ENCODE assay signal across 17 cellular contexts in genomic region chr2:238895361-238895882, GRCh38. TPM values are rescaled to one million over a fixed set of nuclear protein-coding genes. Genes with fewer than 3 reads are reported as not detected.
DNase-seq lines count a peak whose midpoint lies in the region; ATAC-seq and TF ChIP-seq lines count a peak whose summit lies in the region.
"Had no signal": no experiment of that assay in that cellular context is flagged by ENCODE, and none has a peak within 500 bp of the region (broad histone marks: within the 10 kb centered on the region; RNA-seq: fewer than 3 reads in every experiment).

No MANE protein-coding gene starts in this region.

- 59% methylated on average over 8 of the region's 20 CpGs; no CpG with 5 or more reads in 1 of the 2 donors for WGBS in gastroesophageal sphincter (ENCODE audit: low coverage in 1 of 2), 2 donors
- 74% methylated on average over 19 of the region's 20 CpGs for whole genome bisulfite sequencing in prostate gland

- TF ChIP-seq CTCF in AG10803 (conservative IDR thresholded peaks at IDR 0.05; ENCODE audit: low read length) (no peak), Peyer's patch (IDR thresholded peaks at IDR 0.05) (no peak), gastroesophageal sphincter (IDR thresholded peaks at IDR 0.05) (no peak), prostate gland (IDR thresholded peaks at IDR 0.05) (no peak), endothelial cell (IDR thresholded peaks at IDR 0.05; ENCODE audit: unreplicated experiment) (no peak)

- no peaks in the 10 kb centered on the region for H3K4me1 ChIP-seq in Peyer's patch
- H3K4me1 ChIP-seq in gastroesophageal sphincter, result peaks cover 0 to 67% (median 28%) of the 10 kb centered on the region in 3 donors
- peaks cover 7% of the 10 kb centered on the region for H3K4me1 ChIP-seq in prostate gland (replicated peaks)
- H3K4me1 ChIP-seq: HAP-1 had no signal

- H3K9me3 ChIP-seq in Peyer's patch, result no peaks in the 10 kb centered on the region
- no peaks in the 10 kb centered on the region for H3K9me3 ChIP-seq in gastroesophageal sphincter
- H3K9me3 ChIP-seq in prostate gland, result no peaks in the 10 kb centered on the region
- H3K9me3 ChIP-seq: HAP-1 had no signal

- no peaks in the 10 kb centered on the region for H3K36me3 ChIP-seq in Peyer's patch
- H3K36me3 ChIP-seq in gastroesophageal sphincter, result no peaks in the 10 kb centered on the region
- H3K36me3 ChIP-seq in prostate gland, result no peaks in the 10 kb centered on the region
- H3K36me3 ChIP-seq: HAP-1 had no signal

- TF ChIP-seq EP300 in gastroesophageal sphincter (IDR thresholded peaks at IDR 0.05), result no peak

- H3K27ac Mint-ChIP-seq in endothelial cell (ENCODE audit: unreplicated experiment), result no peak overlapping the region

- H3K27me3 ChIP-seq in Peyer's patch, result no peaks in the 10 kb centered on the region
- peaks cover 2% of the 10 kb centered on the region for H3K27me3 ChIP-seq in gastroesophageal sphincter
- no peaks in the 10 kb centered on the region for H3K27me3 ChIP-seq in prostate gland (replicated peaks; ENCODE audit: insufficient read depth)

- H3K27ac ChIP-seq in Peyer's patch, result peak overlapping the region in 3 of 4 donors; percentile 26 to 57 (median 49)
- peak overlapping the region in 3 of 4 donors; percentile 27 to 53 (median 44) for H3K27ac ChIP-seq in gastroesophageal sphincter
- H3K27ac ChIP-seq in prostate gland, result peak overlapping the region; percentile 44 to 56

- intact Hi-C loops in prostate gland (cut with DNase I), result loop anchor here (2.0 kb wide), 1 partner anchor 47 kb away; the partner anchor contains the start of gene TWIST2

- TF ChIP-seq POLR2A in Peyer's patch (IDR thresholded peaks at IDR 0.05) (no peak), gastroesophageal sphincter (IDR thresholded peaks at IDR 0.05) (no peak), prostate gland (IDR thresholded peaks at IDR 0.05) (no peak)

- no peak for DNase-seq in AG10803 (ENCODE audit: low read depth)
- no peak for DNase-seq in Peyer's patch
- no peak for DNase-seq in prostate gland (ENCODE audit: low spot score)
- no peak for DNase-seq in endothelial cell (ENCODE audit: low spot score)
- no peak for DNase-seq in NOMO-1 treated with DMSO at 0.1 percent for 48 hours (lab: John Stamatoyannopoulos, UW; ENCODE audit: unreplicated experiment)
- DNase-seq: activated CD4-positive, alpha-beta T cell treated with anti-CD3 and anti-CD28 coated beads for 1 hour; activated naive CD4-positive, alpha-beta T cell; COR-L47; GDM1; KG1; NCI-H1105; SHP77 treated with DMSO at 0.1 percent for 48 hours had no signal

- H3K27me3 Mint-ChIP-seq in endothelial cell (ENCODE audit: unreplicated experiment), result peaks cover 4% of the 10 kb centered on the region

- no peaks in the 10 kb centered on the region for H3K9me3 Mint-ChIP-seq in endothelial cell (ENCODE audit: unreplicated experiment)

- H3K4me3 ChIP-seq in AG10803 (ENCODE audit: low read length) (peak overlapping the region; percentile 22), Peyer's patch (no peak overlapping the region), gastroesophageal sphincter (no peak overlapping the region), prostate gland (no peak overlapping the region)
- H3K4me3 ChIP-seq: HAP-1, lung had no signal

- no peak overlapping the region for H3K4me3 Mint-ChIP-seq in endothelial cell (ENCODE audit: unreplicated experiment)

- no peaks in the 10 kb centered on the region for H3K4me1 Mint-ChIP-seq in endothelial cell (ENCODE audit: unreplicated experiment)

- ATAC-seq in gastroesophageal sphincter (peak; percentile 32), GM21786 (IDR thresholded peaks at IDR 0.05; ENCODE audit: unreplicated experiment) (no peak), HG02571 (IDR thresholded peaks at IDR 0.05; ENCODE audit: unreplicated experiment) (no peak)

- H3K36me3 Mint-ChIP-seq in endothelial cell (ENCODE audit: low read depth, unreplicated experiment), result no peaks in the 10 kb centered on the region

RNA-seq across cellular contexts. Expression of gene TWIST2, which starts 47.5 kb away (rescaled TPM):
- total RNA-seq in Peyer's patch (10 to 100 TPM in 3 of 4 donors, 1 to 10 TPM in 1; 1.4 to 41.3 (median 15.7) TPM), gastroesophageal sphincter (10 to 100 TPM; 17.7 to 69.6 (median 45.2) TPM), prostate gland (10 to 100 TPM; 23.5 to 52.9 TPM), endothelial cell (ENCODE audit: unreplicated experiment) (not detected)
